In genomic region chr20:23018432-23018831, GRCh38 we compare ENCODE assay signal across 1 cellular context.
A peak's percentile ranks its signal among the peaks of the same experiment; 100 is the strongest.
TF ChIP-seq lines count a peak whose summit lies in the region.

No MANE protein-coding gene starts in this region.

TF ChIP-seq in GM12878, 131 proteins besides CTCF, POLR2A, EP300 and RAD21 (continued from another document):
- TF ChIP-seq SMAD1 (IDR thresholded peaks at IDR 0.05; ENCODE audit: low read depth, partially characterized antibody) (no peak), FOXK2 (IDR thresholded peaks at IDR 0.05) (no peak), RUNX3 (IDR thresholded peaks at IDR 0.05; ENCODE audit: low read length) (peak; percentile 29; the same call in 1 of the 2 replicates), ATF2 (IDR thresholded peaks at IDR 0.05; ENCODE audit: low read length) (peak; percentile 69), CREM (IDR thresholded peaks at IDR 0.05; ENCODE audit: low read depth) (peak; percentile 37; the same call in 1 of the 2 replicates), PML (IDR thresholded peaks at IDR 0.05; ENCODE audit: low read length) (0 out of 2 replicates have a peak, but pooled peaks have one; percentile 33)
